ENCODE assay signal across 1 cellular context in the genomic region with DNA sequence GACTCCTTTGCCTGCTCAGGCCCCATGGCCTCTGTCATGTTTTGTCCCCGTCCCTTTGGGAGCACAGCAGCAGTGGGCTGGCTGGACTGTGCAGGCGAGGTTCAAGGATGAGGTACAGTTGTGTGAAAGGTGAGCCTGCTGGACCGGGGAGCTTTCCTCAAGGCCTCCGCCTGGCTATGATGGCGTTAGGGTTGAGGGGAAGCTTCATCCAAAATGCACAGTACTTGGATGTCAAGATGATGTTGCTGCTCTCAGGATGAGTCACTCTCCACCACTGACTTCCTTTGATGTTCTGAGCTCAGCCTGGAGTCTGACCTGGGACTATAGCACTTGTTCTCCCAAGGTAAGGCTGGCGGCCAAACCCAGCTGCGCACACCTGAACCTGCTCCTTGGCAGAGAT.
TF ChIP-seq lines count a peak whose summit lies in the region.

No MANE protein-coding gene starts in this region.

TF ChIP-seq in IMR-90, 13 proteins besides CTCF, POLR2A, EP300 and RAD21:
- TF ChIP-seq BHLHE40 (IDR thresholded peaks at IDR 0.05; ENCODE audit: low read depth, low read length) (no peak), RCOR1 (IDR thresholded peaks at IDR 0.05; ENCODE audit: insufficient replicate concordance, low read length) (no peak), FOS (IDR thresholded peaks at IDR 0.05; ENCODE audit: low read depth, low read length) (no peak), SMC3 (IDR thresholded peaks at IDR 0.05; ENCODE audit: low read depth, low read length) (no peak), NFE2L2 (IDR thresholded peaks at IDR 0.05; ENCODE audit: low read depth, low read length) (no peak), RFX5 (IDR thresholded peaks at IDR 0.05; ENCODE audit: low read depth, low read length) (no peak), CEBPB (IDR thresholded peaks at IDR 0.05; ENCODE audit: low read depth, low read length) (no peak), CHD1 (IDR thresholded peaks at IDR 0.05; ENCODE audit: low read depth, low read length) (no peak), MXI1 (IDR thresholded peaks at IDR 0.05; ENCODE audit: borderline replicate concordance, low read depth, low read length) (no peak), MAZ (IDR thresholded peaks at IDR 0.05; ENCODE audit: borderline replicate concordance, low read depth, low read length) (no peak), MAFK (IDR thresholded peaks at IDR 0.05; ENCODE audit: low read depth, low read length) (no peak)
- TF ChIP-seq, protein P1, sequence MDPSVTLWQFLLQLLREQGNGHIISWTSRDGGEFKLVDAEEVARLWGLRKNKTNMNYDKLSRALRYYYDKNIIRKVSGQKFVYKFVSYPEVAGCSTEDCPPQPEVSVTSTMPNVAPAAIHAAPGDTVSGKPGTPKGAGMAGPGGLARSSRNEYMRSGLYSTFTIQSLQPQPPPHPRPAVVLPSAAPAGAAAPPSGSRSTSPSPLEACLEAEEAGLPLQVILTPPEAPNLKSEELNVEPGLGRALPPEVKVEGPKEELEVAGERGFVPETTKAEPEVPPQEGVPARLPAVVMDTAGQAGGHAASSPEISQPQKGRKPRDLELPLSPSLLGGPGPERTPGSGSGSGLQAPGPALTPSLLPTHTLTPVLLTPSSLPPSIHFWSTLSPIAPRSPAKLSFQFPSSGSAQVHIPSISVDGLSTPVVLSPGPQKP (IDR thresholded peaks at IDR 0.05; ENCODE audit: borderline replicate concordance, low read depth, low read length), result no peak
- TF ChIP-seq, protein P2, sequence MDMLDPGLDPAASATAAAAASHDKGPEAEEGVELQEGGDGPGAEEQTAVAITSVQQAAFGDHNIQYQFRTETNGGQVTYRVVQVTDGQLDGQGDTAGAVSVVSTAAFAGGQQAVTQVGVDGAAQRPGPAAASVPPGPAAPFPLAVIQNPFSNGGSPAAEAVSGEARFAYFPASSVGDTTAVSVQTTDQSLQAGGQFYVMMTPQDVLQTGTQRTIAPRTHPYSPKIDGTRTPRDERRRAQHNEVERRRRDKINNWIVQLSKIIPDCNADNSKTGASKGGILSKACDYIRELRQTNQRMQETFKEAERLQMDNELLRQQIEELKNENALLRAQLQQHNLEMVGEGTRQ (IDR thresholded peaks at IDR 0.05; ENCODE audit: low read depth, low read length), result no peak
